ENCODE assay signal across 13 cellular contexts in the genomic region with DNA sequence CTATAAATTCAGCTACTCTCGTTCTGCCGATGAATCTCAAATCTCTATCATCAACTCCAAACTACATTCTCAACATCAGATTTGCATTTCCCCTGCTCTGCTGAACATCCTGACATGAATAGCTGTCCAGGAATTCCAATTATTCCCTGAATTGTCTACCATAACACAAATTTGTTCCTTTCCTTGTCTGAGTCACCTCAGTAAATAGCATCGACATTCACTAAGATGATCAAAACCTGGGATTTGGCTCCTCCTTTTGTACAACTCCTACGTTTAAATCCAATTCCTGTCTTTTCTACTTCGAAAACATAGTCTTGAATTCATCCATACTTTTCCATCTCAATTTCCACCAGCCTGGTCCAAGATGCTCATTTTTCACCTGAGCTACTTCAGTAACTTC.
DNase-seq lines count a peak whose midpoint lies in the region; ATAC-seq, FAIRE-seq and TF ChIP-seq lines count a peak whose summit lies in the region.
"Had no signal": no experiment of that assay in that cellular context is flagged by ENCODE, and none has a peak within 500 bp of the region (broad histone marks: within the 10 kb centered on the region; RNA-seq: fewer than 3 reads in every experiment).

No MANE protein-coding gene starts in this region.

- H3K4me3 Mint-ChIP-seq in endodermal cell (no peak overlapping the region), immature natural killer cell (no peak overlapping the region)
- H3K4me3 Mint-ChIP-seq: activated T-cell treated with anti-CD3 and anti-CD28 coated beads, Interleukin-2, amount 50 U/mL, for 24 hours had no signal

- H3K4me1 Mint-ChIP-seq in endodermal cell: peaks cover 7% of the 10 kb centered on the region
- no peaks in the 10 kb centered on the region for H3K4me1 Mint-ChIP-seq in immature natural killer cell

- H3K4me3 ChIP-seq in esophagus muscularis mucosa: peak overlapping the region in 3 of 4 donors; percentile 20 to 32 (median 30)
- H3K4me3 ChIP-seq in endodermal cell (ENCODE audit: low read length): no peak overlapping the region
- H3K4me3 ChIP-seq in small intestine (ENCODE audit: low read depth in 1 of 2, low read length in 2 of 2): no peak overlapping the region
- H3K4me3 ChIP-seq: hepatocyte had no signal

- TF ChIP-seq CTCF in RWPE1 (conservative IDR thresholded peaks at IDR 0.05; ENCODE audit: low read depth): no peak
- no peak for TF ChIP-seq CTCF in esophagus muscularis mucosa (IDR thresholded peaks at IDR 0.05)
- TF ChIP-seq CTCF in endodermal cell (conservative IDR thresholded peaks at IDR 0.05): no peak

- TF ChIP-seq POLR2A in esophagus muscularis mucosa (IDR thresholded peaks at IDR 0.05; ENCODE audit: low read depth): no peak

- H3K9ac ChIP-seq in endodermal cell (ENCODE audit: extremely low read depth, low read length, poor library complexity, severe bottlenecking): no peak overlapping the region

- H3K4me1 ChIP-seq in esophagus muscularis mucosa: peaks cover 0 to 45% (median 25%) of the 10 kb centered on the region in 4 donors
- H3K4me1 ChIP-seq in endodermal cell (ENCODE audit: control insufficient read depth, insufficient read depth, low read length): no peaks in the 10 kb centered on the region
- H3K4me1 ChIP-seq in small intestine (ENCODE audit: control insufficient read depth in 2 of 2, insufficient read depth in 1 of 2, low read depth in 1 of 2, low read length in 1 of 2): no peaks in the 10 kb centered on the region

- H3K9me3 ChIP-seq in esophagus muscularis mucosa: no peaks in the 10 kb centered on the region
- H3K9me3 ChIP-seq in endodermal cell (ENCODE audit: control insufficient read depth, low read length): no peaks in the 10 kb centered on the region
- no peaks in the 10 kb centered on the region for H3K9me3 ChIP-seq in small intestine (ENCODE audit: control insufficient read depth, low read depth)

- H3K36me3 ChIP-seq in esophagus muscularis mucosa (no peaks in the 10 kb centered on the region), endodermal cell (ENCODE audit: control insufficient read depth, insufficient read depth, low read length) (no peaks in the 10 kb centered on the region), small intestine (ENCODE audit: control insufficient read depth in 2 of 2, insufficient read depth in 2 of 2, low read length in 2 of 2) (no peaks in the 10 kb centered on the region)

- peak overlapping the region; percentile 76; the same call in 1 of the 2 replicates for H3K27ac ChIP-seq in RWPE1
- peak overlapping the region; percentile 57 to 67 (median 64) for H3K27ac ChIP-seq in esophagus muscularis mucosa (replicated peaks in 1 of 4)
- H3K27ac ChIP-seq in endodermal cell (ENCODE audit: low read depth, low read length): no peak overlapping the region
- H3K27ac ChIP-seq in small intestine (ENCODE audit: low read depth in 1 of 2, low read length in 1 of 2): no peak overlapping the region
- H3K27ac ChIP-seq: hepatocyte had no signal

- H3K27me3 ChIP-seq in esophagus muscularis mucosa: peaks cover 0 to 6% (median 0%) of the 10 kb centered on the region in 4 donors
- no peaks in the 10 kb centered on the region for H3K27me3 ChIP-seq in endodermal cell (ENCODE audit: control insufficient read depth, insufficient read depth, low read length, poor library complexity, severe bottlenecking)
- no peaks in the 10 kb centered on the region for H3K27me3 ChIP-seq in small intestine (ENCODE audit: control insufficient read depth in 2 of 2, insufficient read depth in 2 of 2, low read length in 2 of 2)

- CTCF ChIA-PET in RWPE1 (lab: Yijun Ruan, JAX): interaction anchor here (0.6 to 0.7 kb wide), 2 partner anchors 18 to 126 kb away, joined by 3 read pairs; no protein-coding TSS in a partner anchor

- H3K27ac Mint-ChIP-seq in endodermal cell: no peak overlapping the region
- H3K27ac Mint-ChIP-seq in immature natural killer cell: no peak overlapping the region
- H3K27ac Mint-ChIP-seq: activated T-cell treated with anti-CD3 and anti-CD28 coated beads, Interleukin-2, amount 50 U/mL, for 24 hours had no signal

- ATAC-seq in GM18511 (IDR thresholded peaks at IDR 0.05; ENCODE audit: unreplicated experiment): no peak

- POLR2A ChIA-PET in RWPE1 (lab: Yijun Ruan, JAX; ENCODE audit: low non-redundant PET): interaction anchor here (0.5 kb wide), 1 partner anchor 119 kb away, joined by 3 read pairs; no protein-coding TSS in a partner anchor

- no peak for FAIRE-seq in small intestine (lab: Jason Lieb, UNC)

- no peak for TF ChIP-seq EP300 in esophagus muscularis mucosa (IDR thresholded peaks at IDR 0.05)

- H3K27me3 Mint-ChIP-seq in endodermal cell (ENCODE audit: insufficient read depth) (no peaks in the 10 kb centered on the region), immature natural killer cell (ENCODE audit: low read depth in 3 of 3) (peaks cover 0 to 3% (median 2%) of the 10 kb centered on the region in 3 donors)

- peak; percentile 95 for DNase-seq in ELR (ENCODE audit: low read depth)
- DNase-seq in RWPE1 (ENCODE audit: low spot score): peak; percentile 84
- DNase-seq in esophagus muscularis mucosa (ENCODE audit: extremely low spot score): no peak
- peak; percentile 81 for DNase-seq in pulmonary artery endothelial cell (ENCODE audit: low read depth, low spot score)
- DNase-seq in endodermal cell: no peak
- DNase-seq in immature natural killer cell: no peak
- no peak for DNase-seq in small intestine
- DNase-seq: activated T-cell treated with anti-CD3 and anti-CD28 coated beads, Interleukin-2, amount 50 U/mL, for 24 hours; cerebellar nuclear complex; midbrain; NCI-H2029 had no signal

- H3K36me3 Mint-ChIP-seq in endodermal cell (ENCODE audit: low read depth) (no peaks in the 10 kb centered on the region), immature natural killer cell (no peaks in the 10 kb centered on the region)

- intact Hi-C loops in esophagus muscularis mucosa (cut with DNase I): loop anchor here (5.0 kb wide), 1 partner anchor 157 kb away; no protein-coding TSS in a partner anchor

- H3K9me3 Mint-ChIP-seq in endodermal cell: no peaks in the 10 kb centered on the region
- H3K9me3 Mint-ChIP-seq in immature natural killer cell: no peaks in the 10 kb centered on the region
- H3K9me3 Mint-ChIP-seq: activated T-cell treated with anti-CD3 and anti-CD28 coated beads, Interleukin-2, amount 50 U/mL, for 24 hours had no signal

- WGBS in esophagus muscularis mucosa: 50% methylated on average over 5 of the region's 5 CpGs
- 87 to 93% methylated on average over 5 of the region's 5 CpGs for WGBS in endodermal cell (ENCODE audit: insufficient coverage in 1 of 2, insufficient read length in 1 of 2), 2 experiments
- WGBS in small intestine, 3 donors: 75 to 89% (median 81%) methylated on average over 5 of the region's 5 CpGs

Comparison
In these comparisons a context has a peak if more than half of its experiments do, and no peak if none do; other contexts are left out.
1. DNase-seq: peak in ELR (single experiment), RWPE1 (single experiment) and pulmonary artery endothelial cell (single experiment); none in esophagus muscularis mucosa (single experiment), endodermal cell (single experiment), immature natural killer cell (0 of 3) and small intestine (single experiment).
2. H3K27ac ChIP-seq: peak in RWPE1 (single experiment) and esophagus muscularis mucosa (4 of 4); none in endodermal cell (single experiment) and small intestine (0 of 2).
3. H3K4me3 ChIP-seq: peak in esophagus muscularis mucosa (3 of 4); none in endodermal cell (single experiment) and small intestine (0 of 2).